In the genomic region with DNA sequence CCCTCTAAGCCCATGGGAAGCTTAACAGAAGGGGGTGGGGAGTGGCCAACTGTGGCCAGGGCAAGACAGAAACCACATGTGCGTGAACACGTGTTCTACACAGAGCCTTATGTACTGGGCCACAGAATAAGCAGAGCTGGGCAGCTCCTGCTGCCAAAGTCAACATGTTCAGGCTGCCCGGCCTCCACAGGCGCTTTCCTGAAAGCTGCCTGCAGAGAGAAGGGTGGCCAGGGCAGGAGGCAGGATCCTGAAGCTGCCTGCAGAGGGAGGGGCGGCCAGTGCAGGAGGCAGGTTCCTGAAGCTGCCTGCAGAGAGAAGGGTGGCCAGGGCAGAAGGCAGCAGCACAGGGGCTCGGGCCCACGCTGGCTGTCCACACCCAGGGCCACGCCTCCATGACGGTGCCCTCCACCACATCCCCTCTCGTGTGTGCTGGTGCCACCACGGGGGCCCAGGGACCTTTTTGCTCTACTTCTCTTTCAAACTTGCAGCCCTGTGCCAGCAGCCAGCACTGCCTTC, we compare ENCODE assay signal across 7 cellular contexts.
DNase-seq lines count a peak whose midpoint lies in the region; ATAC-seq and TF ChIP-seq lines count a peak whose summit lies in the region.

No MANE protein-coding gene starts in this region.

- no peaks in the 10 kb centered on the region for H3K9me3 Mint-ChIP-seq in GM23338
- no peaks in the 10 kb centered on the region for H3K9me3 Mint-ChIP-seq in T-cell
- H3K9me3 Mint-ChIP-seq in nephron progenitor cell: no peaks in the 10 kb centered on the region

- peaks cover 73% of the 10 kb centered on the region for H3K4me1 ChIP-seq in GM23338 (ENCODE audit: insufficient read depth)
- peaks cover 15% of the 10 kb centered on the region for H3K4me1 ChIP-seq in A673 (ENCODE audit: insufficient read depth, low read length, poor library complexity, severe bottlenecking)

- H3K27ac ChIP-seq in GM23338 (ENCODE audit: low read depth) (peak overlapping the region; percentile 50; the same call in 1 of the 2 replicates), A673 (ENCODE audit: low read depth, low read length, poor library complexity, severe bottlenecking) (no peak overlapping the region)

- H3K27ac Mint-ChIP-seq in GM23338 (peak overlapping the region; percentile 31; the same call in 1 of the 2 replicates), T-cell (peak overlapping the region; percentile 63 to 80), nephron progenitor cell (peak overlapping the region; percentile 86)

- peaks cover 2% of the 10 kb centered on the region for H3K36me3 Mint-ChIP-seq in GM23338 (ENCODE audit: low read depth)
- H3K36me3 Mint-ChIP-seq in T-cell: peaks cover 1% of the 10 kb centered on the region
- H3K36me3 Mint-ChIP-seq in nephron progenitor cell (ENCODE audit: low read depth): peaks cover 8% of the 10 kb centered on the region

- no TSS peak for BruUV-seq in A673 (replicated peaks; lab: Mats Ljungman, UMichigan)

- POLR2A ChIA-PET in T-cell (lab: Charles Lee): interaction anchor here (0.5 to 0.7 kb wide), 4 partner anchors 15 to 182 kb away, joined by 3 to 9 read pairs (median 3); no protein-coding TSS in a partner anchor
- POLR2A ChIA-PET in A673 (lab: Charles Lee; ENCODE audit: low non-redundant PET): no interaction called here

- peaks cover 88% of the 10 kb centered on the region for H4K20me1 ChIP-seq in GM23338 (replicated peaks; ENCODE audit: insufficient read depth)

- H2AFZ ChIP-seq in GM23338: no peak overlapping the region

- CTCF ChIA-PET in T-cell (lab: Charles Lee) (no interaction called here), A673 (lab: Charles Lee) (no interaction called here)

- H3K4me3 ChIP-seq in GM23338 (no peak overlapping the region), A673 (ENCODE audit: low read depth, low read length, poor library complexity, severe bottlenecking) (no peak overlapping the region)

- H3K79me2 ChIP-seq in GM23338 (replicated peaks; ENCODE audit: insufficient read depth): peaks cover 95% of the 10 kb centered on the region

- H3F3A ChIP-seq in GM23338 (replicated peaks; ENCODE audit: low read depth): no peaks in the 10 kb centered on the region; the same call in 1 of the 2 replicates

- DNase-seq in GM23338 (ENCODE audit: low spot score): no peak
- peak in 23 of 34 experiments; percentile 15 to 50 (median 31) for DNase-seq in T-cell
- DNase-seq in nephron progenitor cell: no peak
- DNase-seq in A673 (ENCODE audit: low spot score): no peak
- no peak for DNase-seq in stimulated activated CD4-positive, alpha-beta T cell treated with anti-CD3 and anti-CD28 coated beads, Interleukin-1b, Interleukin-23, amount 100 ng/mL, for 48 hours
- no peak for DNase-seq in iPS-NIHi11 (ENCODE audit: low spot score)

- no peaks in the 10 kb centered on the region for H3K36me3 ChIP-seq in GM23338 (ENCODE audit: insufficient read depth)
- peaks cover under 1% of the 10 kb centered on the region for H3K36me3 ChIP-seq in A673 (ENCODE audit: insufficient read depth, low read length, poor library complexity, severe bottlenecking)

- peaks cover 77% of the 10 kb centered on the region for H3K4me1 Mint-ChIP-seq in GM23338
- peaks cover 85 to 89% (median 86%) of the 10 kb centered on the region in 3 donors for H3K4me1 Mint-ChIP-seq in T-cell
- peaks cover 87% of the 10 kb centered on the region for H3K4me1 Mint-ChIP-seq in nephron progenitor cell

- 0 out of 2 replicates have a peak overlapping the region, but pooled peaks have one; percentile 26 for H3K4me2 ChIP-seq in GM23338

- H3K9me2 ChIP-seq in GM23338 (ENCODE audit: insufficient read depth): no peaks in the 10 kb centered on the region

- H3K4me3 Mint-ChIP-seq in GM23338 (no peak overlapping the region), T-cell (peak overlapping the region; percentile 15 to 75 (median 25)), nephron progenitor cell (peak overlapping the region; percentile 38)

- peak; percentile 14 for ATAC-seq in GM23338
- peak; percentile 3 to 25 (median 18) for ATAC-seq in T-cell (replicated peaks in 1 of 4)
- peak; percentile 79 for ATAC-seq in esophagus mucosa

- TF ChIP-seq CTCF in GM23338 (conservative IDR thresholded peaks at IDR 0.05; ENCODE audit: low read depth in 2 of 2) (no peak), nephron progenitor cell (IDR thresholded peaks at IDR 0.05) (no peak), A673 (conservative IDR thresholded peaks at IDR 0.05; ENCODE audit: low read depth, low read length) (no peak)

- H3K27me3 ChIP-seq in GM23338 (ENCODE audit: insufficient read depth): no peaks in the 10 kb centered on the region
- H3K27me3 ChIP-seq in A673 (replicated peaks; ENCODE audit: insufficient read depth, low read depth, low read length, poor library complexity): no peaks in the 10 kb centered on the region

- intact Hi-C loops in A673 (cut with micrococcal nuclease; ENCODE audit: unreplicated experiment): no loop called here

- H3K27me3 Mint-ChIP-seq in GM23338 (ENCODE audit: insufficient read depth, low read depth, poor library complexity): peaks cover 36% of the 10 kb centered on the region
- no peaks in the 10 kb centered on the region for H3K27me3 Mint-ChIP-seq in T-cell
- peaks cover 9% of the 10 kb centered on the region for H3K27me3 Mint-ChIP-seq in nephron progenitor cell (ENCODE audit: low read depth, poor library complexity)

- H3K9me3 ChIP-seq in A673 (ENCODE audit: low read depth, low read length, poor library complexity, severe bottlenecking): no peaks in the 10 kb centered on the region

TF ChIP-seq in GM23338, 12 proteins besides CTCF, POLR2A, EP300 and RAD21 (continues in another document):
- no peak for TF ChIP-seq EZH2 (IDR thresholded peaks at IDR 0.05; ENCODE audit: low read depth, unreplicated experiment)
- TF ChIP-seq, protein P1, sequence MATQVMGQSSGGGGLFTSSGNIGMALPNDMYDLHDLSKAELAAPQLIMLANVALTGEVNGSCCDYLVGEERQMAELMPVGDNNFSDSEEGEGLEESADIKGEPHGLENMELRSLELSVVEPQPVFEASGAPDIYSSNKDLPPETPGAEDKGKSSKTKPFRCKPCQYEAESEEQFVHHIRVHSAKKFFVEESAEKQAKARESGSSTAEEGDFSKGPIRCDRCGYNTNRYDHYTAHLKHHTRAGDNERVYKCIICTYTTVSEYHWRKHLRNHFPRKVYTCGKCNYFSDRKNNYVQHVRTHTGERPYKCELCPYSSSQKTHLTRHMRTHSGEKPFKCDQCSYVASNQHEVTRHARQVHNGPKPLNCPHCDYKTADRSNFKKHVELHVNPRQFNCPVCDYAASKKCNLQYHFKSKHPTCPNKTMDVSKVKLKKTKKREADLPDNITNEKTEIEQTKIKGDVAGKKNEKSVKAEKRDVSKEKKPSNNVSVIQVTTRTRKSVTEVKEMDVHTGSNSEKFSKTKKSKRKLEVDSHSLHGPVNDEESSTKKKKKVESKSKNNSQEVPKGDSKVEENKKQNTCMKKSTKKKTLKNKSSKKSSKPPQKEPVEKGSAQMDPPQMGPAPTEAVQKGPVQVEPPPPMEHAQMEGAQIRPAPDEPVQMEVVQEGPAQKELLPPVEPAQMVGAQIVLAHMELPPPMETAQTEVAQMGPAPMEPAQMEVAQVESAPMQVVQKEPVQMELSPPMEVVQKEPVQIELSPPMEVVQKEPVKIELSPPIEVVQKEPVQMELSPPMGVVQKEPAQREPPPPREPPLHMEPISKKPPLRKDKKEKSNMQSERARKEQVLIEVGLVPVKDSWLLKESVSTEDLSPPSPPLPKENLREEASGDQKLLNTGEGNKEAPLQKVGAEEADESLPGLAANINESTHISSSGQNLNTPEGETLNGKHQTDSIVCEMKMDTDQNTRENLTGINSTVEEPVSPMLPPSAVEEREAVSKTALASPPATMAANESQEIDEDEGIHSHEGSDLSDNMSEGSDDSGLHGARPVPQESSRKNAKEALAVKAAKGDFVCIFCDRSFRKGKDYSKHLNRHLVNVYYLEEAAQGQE (IDR thresholded peaks at IDR 0.05; ENCODE audit: unreplicated experiment): no peak
- no peak for TF ChIP-seq EZH2phosphoT487 (IDR thresholded peaks at IDR 0.05; ENCODE audit: unreplicated experiment)
- no peak for TF ChIP-seq POLR2AphosphoS5 (IDR thresholded peaks at IDR 0.05; ENCODE audit: low read depth)
- TF ChIP-seq, protein P2, sequence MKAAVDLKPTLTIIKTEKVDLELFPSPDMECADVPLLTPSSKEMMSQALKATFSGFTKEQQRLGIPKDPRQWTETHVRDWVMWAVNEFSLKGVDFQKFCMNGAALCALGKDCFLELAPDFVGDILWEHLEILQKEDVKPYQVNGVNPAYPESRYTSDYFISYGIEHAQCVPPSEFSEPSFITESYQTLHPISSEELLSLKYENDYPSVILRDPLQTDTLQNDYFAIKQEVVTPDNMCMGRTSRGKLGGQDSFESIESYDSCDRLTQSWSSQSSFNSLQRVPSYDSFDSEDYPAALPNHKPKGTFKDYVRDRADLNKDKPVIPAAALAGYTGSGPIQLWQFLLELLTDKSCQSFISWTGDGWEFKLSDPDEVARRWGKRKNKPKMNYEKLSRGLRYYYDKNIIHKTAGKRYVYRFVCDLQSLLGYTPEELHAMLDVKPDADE (IDR thresholded peaks at IDR 0.05): no peak
- no peak for TF ChIP-seq CREB1 (CRISPR knock-in tag; IDR thresholded peaks at IDR 0.05; ENCODE audit: low read depth)
- TF ChIP-seq ZNF114 (CRISPR knock-in tag; IDR thresholded peaks at IDR 0.05): no peak
- TF ChIP-seq STAT1 (IDR thresholded peaks at IDR 0.05; ENCODE audit: unreplicated experiment): no peak
- no peak for TF ChIP-seq NANOG (IDR thresholded peaks at IDR 0.05; ENCODE audit: borderline replicate concordance)
- no peak for TF ChIP-seq JUNB (IDR thresholded peaks at IDR 0.05; ENCODE audit: unreplicated experiment)

Comparison
In these comparisons a context has a peak if more than half of its experiments do, and no peak if none do; other contexts are left out.
1. ATAC-seq: peak in every context shown above with its lines; median percentile 79 in esophagus mucosa; 18 in T-cell; 14 in GM23338.
2. DNase-seq: peak in T-cell (23 of 34); none in GM23338 (single experiment), nephron progenitor cell (single experiment), A673 (single experiment), stimulated activated CD4-positive, alpha-beta T cell treated with anti-CD3 and anti-CD28 coated beads, Interleukin-1b, Interleukin-23, amount 100 ng/mL, for 48 hours (single experiment) and iPS-NIHi11 (single experiment).
3. H3K27ac Mint-ChIP-seq: peak in every context shown above with its lines; median percentile 86 in nephron progenitor cell; 72 in T-cell; 31 in GM23338.